ENCODE assay signal across 27 cellular contexts in genomic region chr16:86816930-86817625, GRCh38.
"Had no signal": no experiment of that assay in that cellular context is flagged by ENCODE, and none has a peak within 500 bp of the region (broad histone marks: within the 10 kb centered on the region; RNA-seq: fewer than 3 reads in every experiment).

No MANE protein-coding gene starts in this region.

- DNase-seq: hypothalamus; immature natural killer cell; left ventricle myocardium inferior; midbrain; mucosa of descending colon; naive thymus-derived CD4-positive, alpha-beta T cell; nucleus accumbens; pancreas; posterior cingulate gyrus; retina; right cardiac atrium; stimulated activated CD4-positive, alpha-beta T cell treated with anti-CD3 and anti-CD28 coated beads, Interleukin-12 subunit alpha, Interleukin-12 subunit beta, amount 100 ng/mL, for 4 hours; stimulated activated CD4-positive, alpha-beta T cell treated with anti-CD3 and anti-CD28 coated beads, Interleukin-15, amount 100 ng/mL, for 24 hours; stimulated activated CD4-positive, alpha-beta T cell treated with anti-CD3 and anti-CD28 coated beads, Interleukin-2, amount 100 ng/mL, for 24 hours; stimulated activated CD4-positive, alpha-beta T cell treated with anti-CD3 and anti-CD28 coated beads, Interleukin-4, amount 100 ng/mL, for 1 hour; stimulated activated naive B cell treated with anti-CD40 and anti-IgM and Interleukin-4, amounts not matched to agents 10 μg/mL and 1 μg/mL and 100 μg/mL, for 72 hours; stimulated activated naive CD8-positive, alpha-beta T cell treated with anti-CD3 and anti-CD28 coated beads, Interleukin-15, Interleukin-2, amounts not matched to agents 100 U/mL and 50 U/mL, for 24 hours; stomach; testis; thyroid gland; transverse colon; upper lobe of left lung had no signal

- H3K36me3 ChIP-seq: left ventricle myocardium inferior, pancreas, prostate gland, stomach, thyroid gland, transverse colon, upper lobe of left lung, vagina had no signal

- H3K27ac ChIP-seq: left ventricle myocardium inferior, pancreas, prostate gland, skin epidermis, stomach, testis, thyroid gland, transverse colon, upper lobe of left lung, vagina had no signal

- ATAC-seq: mucosa of descending colon; naive thymus-derived CD4-positive, alpha-beta T cell; natural killer cell treated with Interleukin-12 subunit alpha and Interleukin-12 subunit beta and Interleukin-15 and Interleukin-18, amount 100 ng/mL, for 72 hours; pancreas; right cardiac atrium; stimulated activated naive B cell treated with anti-CD40 and anti-IgM and Interleukin-4, amounts not matched to agents 10 μg/mL and 1 μg/mL and 100 μg/mL, for 72 hours; stimulated activated naive CD8-positive, alpha-beta T cell treated with anti-CD3 and anti-CD28 coated beads, Interleukin-15, Interleukin-2, amounts not matched to agents 100 U/mL and 50 U/mL, for 24 hours had no signal

- H3K4me3 ChIP-seq: left ventricle myocardium inferior, lung, mucosa of descending colon, pancreas, prostate gland, skin epidermis, stomach, testis, thyroid gland, transverse colon, upper lobe of left lung, vagina had no signal

- H3K9me3 ChIP-seq: left ventricle myocardium inferior, mucosa of descending colon, pancreas, prostate gland, stomach, testis, thyroid gland, transverse colon, upper lobe of left lung, vagina had no signal

- H3K4me1 ChIP-seq: prostate gland, testis, thyroid gland, transverse colon, vagina had no signal
